9 cellular contexts compared by ENCODE assay signal in genomic region chr12:3658327-3659163, GRCh38.
DNase-seq lines count a peak whose midpoint lies in the region; ATAC-seq, FAIRE-seq and TF ChIP-seq lines count a peak whose summit lies in the region.
"Had no signal": no experiment of that assay in that cellular context is flagged by ENCODE, and none has a peak within 500 bp of the region (broad histone marks: within the 10 kb centered on the region; RNA-seq: fewer than 3 reads in every experiment).

No MANE protein-coding gene starts in this region.

- peak; percentile 72 for TF ChIP-seq CTCF in Loucy (conservative IDR thresholded peaks at IDR 0.05; ENCODE audit: low read length)

- no peak for FAIRE-seq in H54 (lab: Jason Lieb, UNC)
- FAIRE-seq: islet of Langerhans had no signal

- no peak for ATAC-seq in GM19324 (IDR thresholded peaks at IDR 0.05; ENCODE audit: low FRiP score, unreplicated experiment)

- no peak overlapping the region for H3K27ac Mint-ChIP-seq in activated naive CD8-positive, alpha-beta T cell treated with anti-CD3 and anti-CD28 coated beads for 36 hours

- H3K36me3 ChIP-seq in Loucy (ENCODE audit: insufficient read depth, low read length), result peaks cover 63% of the 10 kb centered on the region; the same call in 1 of the 2 replicates

- no peaks in the 10 kb centered on the region for H3K9me3 Mint-ChIP-seq in activated naive CD8-positive, alpha-beta T cell treated with anti-CD3 and anti-CD28 coated beads for 36 hours

- no peaks in the 10 kb centered on the region for H3K27me3 Mint-ChIP-seq in activated naive CD8-positive, alpha-beta T cell treated with anti-CD3 and anti-CD28 coated beads for 36 hours

- H3F3A ChIP-seq in Loucy (ENCODE audit: low read depth), result no peaks in the 10 kb centered on the region

- TF ChIP-seq POLR2A in H54 (IDR thresholded peaks at IDR 0.05; ENCODE audit: low read depth, low read length), result no peak

- DNase-seq in EH (ENCODE audit: low read depth) (peak; percentile 46), left kidney (ENCODE audit: low read depth, low spot score) (peak; percentile 74), H54 (ENCODE audit: insufficient read length, low spot score) (no peak), midbrain (lab: John Stamatoyannopoulos, UW) (no peak), Ammon's horn (ENCODE audit: low spot score) (no peak)
- DNase-seq in activated naive CD8-positive, alpha-beta T cell treated with anti-CD3 and anti-CD28 coated beads for 36 hours, result peak; percentile 12

- no peaks in the 10 kb centered on the region for H3K9me3 ChIP-seq in Loucy (ENCODE audit: insufficient read depth, low read depth, low read length)

- no peaks in the 10 kb centered on the region for H3K4me1 Mint-ChIP-seq in activated naive CD8-positive, alpha-beta T cell treated with anti-CD3 and anti-CD28 coated beads for 36 hours

- no peak overlapping the region for H2AFZ ChIP-seq in Loucy (ENCODE audit: low read length)

- no peak overlapping the region for H3K4me2 ChIP-seq in Loucy (ENCODE audit: low read depth, low read length, poor library complexity, severe bottlenecking)

- no peak overlapping the region for H3K4me3 ChIP-seq in Loucy (ENCODE audit: low read length, poor library complexity, severe bottlenecking)

- no peaks in the 10 kb centered on the region for H3K79me2 ChIP-seq in Loucy (ENCODE audit: insufficient read depth, low read length)

- no peaks in the 10 kb centered on the region for H3K27me3 ChIP-seq in Loucy (ENCODE audit: insufficient read depth, low read length, poor library complexity, severe bottlenecking)

- H3K9ac ChIP-seq in Loucy (ENCODE audit: low read depth, low read length, poor library complexity, severe bottlenecking), result no peak overlapping the region

- no peaks in the 10 kb centered on the region for H4K20me1 ChIP-seq in Loucy (ENCODE audit: insufficient read depth, low read length, poor library complexity, severe bottlenecking)

- no peaks in the 10 kb centered on the region for H3K9me2 ChIP-seq in Loucy (replicated peaks; ENCODE audit: low read depth, low read length)

- no peak overlapping the region for H3K4me3 Mint-ChIP-seq in activated naive CD8-positive, alpha-beta T cell treated with anti-CD3 and anti-CD28 coated beads for 36 hours

- no peaks in the 10 kb centered on the region for H3K4me1 ChIP-seq in Loucy (ENCODE audit: insufficient read depth, low read length, poor library complexity, severe bottlenecking)

- H3K36me3 Mint-ChIP-seq in activated naive CD8-positive, alpha-beta T cell treated with anti-CD3 and anti-CD28 coated beads for 36 hours, result peaks cover 12% of the 10 kb centered on the region

Comparison
In these comparisons a context has a peak if more than half of its experiments do, and no peak if none do; other contexts are left out.
1. DNase-seq: peak in EH (single experiment), activated naive CD8-positive, alpha-beta T cell treated with anti-CD3 and anti-CD28 coated beads for 36 hours (single experiment) and left kidney (single experiment); none in H54 (single experiment), midbrain (single experiment) and Ammon's horn (single experiment).